In genomic region chr14:61934385-61934784, GRCh38 we compare ENCODE assay signal across 18 cellular contexts.
A peak's percentile ranks its signal among the peaks of the same experiment; 100 is the strongest.
DNase-seq lines count a peak whose midpoint lies in the region; ATAC-seq and TF ChIP-seq lines count a peak whose summit lies in the region.
"Had no signal": no experiment of that assay in that cellular context is flagged by ENCODE, and none has a peak within 500 bp of the region (broad histone marks: within the 10 kb centered on the region; RNA-seq: fewer than 3 reads in every experiment).

No MANE protein-coding gene starts in this region.

- no peaks in the 10 kb centered on the region for H3K36me3 Mint-ChIP-seq in endothelial cell (ENCODE audit: low read depth, unreplicated experiment)
- H3K36me3 Mint-ChIP-seq: activated naive CD4-positive, alpha-beta T cell treated with anti-CD3 and anti-CD28 coated beads, Interleukin-2, amount 50 U/mL, for 24 hours; neural progenitor cell; type B pancreatic cell had no signal

- H3K36me3 ChIP-seq in brain microvascular endothelial cell (replicated peaks) = no peaks in the 10 kb centered on the region
- H3K36me3 ChIP-seq: neural progenitor cell had no signal

- no peak overlapping the region for H3K27ac Mint-ChIP-seq in endothelial cell (ENCODE audit: unreplicated experiment)
- H3K27ac Mint-ChIP-seq: activated naive CD4-positive, alpha-beta T cell treated with anti-CD3 and anti-CD28 coated beads, Interleukin-2, amount 50 U/mL, for 24 hours; neural progenitor cell; type B pancreatic cell had no signal

- no peak overlapping the region for H3K4me3 ChIP-seq in brain microvascular endothelial cell (ENCODE audit: low read depth, low read length)
- H3K4me3 ChIP-seq: dorsolateral prefrontal cortex, K562, neural progenitor cell had no signal

- H3K27me3 ChIP-seq in brain microvascular endothelial cell (replicated peaks) = no peaks in the 10 kb centered on the region
- H3K27me3 ChIP-seq: neural progenitor cell had no signal

- no peaks in the 10 kb centered on the region for H3K27me3 Mint-ChIP-seq in endothelial cell (ENCODE audit: unreplicated experiment)

- no peak overlapping the region for H3K4me3 Mint-ChIP-seq in endothelial cell (ENCODE audit: unreplicated experiment)
- H3K4me3 Mint-ChIP-seq: activated naive CD4-positive, alpha-beta T cell treated with anti-CD3 and anti-CD28 coated beads, Interleukin-2, amount 50 U/mL, for 24 hours; neural progenitor cell; type B pancreatic cell had no signal

- peak overlapping the region; percentile 43 for H3K27ac ChIP-seq in brain microvascular endothelial cell
- H3K27ac ChIP-seq: dorsolateral prefrontal cortex, neural progenitor cell had no signal

- TF ChIP-seq CTCF in brain microvascular endothelial cell (IDR thresholded peaks at IDR 0.05; ENCODE audit: low read depth, low read length, missing control alignments) (no peak), endothelial cell (IDR thresholded peaks at IDR 0.05; ENCODE audit: unreplicated experiment) (no peak)

- in situ Hi-C loops in brain microvascular endothelial cell (cut with HindIII; ENCODE audit: low pct_ligation_motif_present, low sequenced_read_pairs) = no loop called here

- no peaks in the 10 kb centered on the region for H3K9me3 Mint-ChIP-seq in endothelial cell (ENCODE audit: unreplicated experiment)
- H3K9me3 Mint-ChIP-seq: activated naive CD4-positive, alpha-beta T cell treated with anti-CD3 and anti-CD28 coated beads, Interleukin-2, amount 50 U/mL, for 24 hours; type B pancreatic cell had no signal

- ATAC-seq in activated CD4-positive, CD25-positive, alpha-beta regulatory T cell treated with anti-CD3 and anti-CD28 coated beads, Interleukin-2, amount 50 U/mL, for 24 hours = peak; percentile 33 to 46
- ATAC-seq in HG03460 (IDR thresholded peaks at IDR 0.05; ENCODE audit: unreplicated experiment) = no peak
- no peak for ATAC-seq in GM18907 (IDR thresholded peaks at IDR 0.05; ENCODE audit: unreplicated experiment)
- ATAC-seq: K562, left lobe of liver had no signal

- no peak for DNase-seq in activated CD4-positive, CD25-positive, alpha-beta regulatory T cell (lab: John Stamatoyannopoulos, UW)
- DNase-seq in HS-27A (ENCODE audit: low read depth) = peak; percentile 87
- DNase-seq in brain microvascular endothelial cell = peak; percentile 94
- peak; percentile 13 for DNase-seq in myocyte (ENCODE audit: low read depth)
- DNase-seq in endothelial cell (ENCODE audit: low spot score) = no peak
- DNase-seq: 8988T; activated CD4-positive, alpha-beta T cell treated with anti-CD3 and anti-CD28 coated beads, Interleukin-2, amount 50 U/mL, for 4 hours; DMS53; dorsolateral prefrontal cortex; NCI-H2081 treated with DMSO at 0.1 percent for 48 hours had no signal

- no peaks in the 10 kb centered on the region for H3K4me1 Mint-ChIP-seq in endothelial cell (ENCODE audit: unreplicated experiment)
- H3K4me1 Mint-ChIP-seq: activated naive CD4-positive, alpha-beta T cell treated with anti-CD3 and anti-CD28 coated beads, Interleukin-2, amount 50 U/mL, for 24 hours had no signal

Comparison
In these comparisons a context has a peak if more than half of its experiments do, and no peak if none do; other contexts are left out.
1. ATAC-seq: peak in activated CD4-positive, CD25-positive, alpha-beta regulatory T cell treated with anti-CD3 and anti-CD28 coated beads, Interleukin-2, amount 50 U/mL, for 24 hours (2 of 2); none in HG03460 (single experiment) and GM18907 (single experiment).
2. DNase-seq: peak in HS-27A (single experiment), brain microvascular endothelial cell (single experiment) and myocyte (single experiment); none in activated CD4-positive, CD25-positive, alpha-beta regulatory T cell (0 of 4) and endothelial cell (single experiment).